Comparison of ENCODE assay signal across 1 cellular context in the genomic region with DNA sequence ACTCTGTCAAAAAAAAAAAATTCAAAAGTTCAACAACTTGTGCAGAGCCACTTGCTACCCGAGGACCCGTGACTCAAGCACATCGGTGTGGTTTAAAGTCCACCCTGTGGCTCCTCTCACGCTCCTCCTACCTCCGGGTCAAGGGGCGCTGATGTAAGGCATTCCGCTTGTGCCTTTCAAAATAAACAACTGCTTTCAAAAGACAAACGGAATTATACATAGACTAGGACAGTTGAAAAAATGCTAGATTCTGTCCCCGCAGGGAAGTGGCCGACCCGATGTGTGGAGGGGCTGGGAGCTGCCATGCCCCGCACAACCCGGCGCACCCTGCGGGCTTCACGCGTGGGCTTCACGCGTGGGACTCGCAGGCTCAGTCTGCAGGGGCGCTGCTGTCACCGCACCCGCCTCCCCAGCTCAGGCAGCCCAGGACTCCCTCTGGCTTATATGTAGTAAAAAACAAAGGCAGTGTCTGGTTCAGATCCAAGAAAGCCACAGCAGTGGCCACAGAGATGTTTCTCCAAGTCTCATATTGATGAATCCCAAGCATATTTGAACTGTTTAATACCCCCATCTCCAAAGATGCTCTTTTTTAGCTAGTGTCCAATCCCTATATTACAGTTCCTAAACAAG.
TF ChIP-seq lines count a peak whose summit lies in the region.

No MANE protein-coding gene starts in this region.

TF ChIP-seq in HepG2, 621 proteins besides CTCF, POLR2A, EP300 and RAD21 (continued from another document and continues in another):
- TF ChIP-seq PAXIP1 (CRISPR knock-in tag; conservative IDR thresholded peaks at IDR 0.05): peak; percentile 87
- TF ChIP-seq RARA (CRISPR knock-in tag; IDR thresholded peaks at IDR 0.05): peak; percentile 88
- no peak for TF ChIP-seq ZFP62 (CRISPR knock-in tag; IDR thresholded peaks at IDR 0.05)
- TF ChIP-seq YEATS4 (CRISPR knock-in tag; IDR thresholded peaks at IDR 0.05; ENCODE audit: borderline replicate concordance): no peak; the same call in 1 of the 2 replicates
- TF ChIP-seq, protein P1, sequence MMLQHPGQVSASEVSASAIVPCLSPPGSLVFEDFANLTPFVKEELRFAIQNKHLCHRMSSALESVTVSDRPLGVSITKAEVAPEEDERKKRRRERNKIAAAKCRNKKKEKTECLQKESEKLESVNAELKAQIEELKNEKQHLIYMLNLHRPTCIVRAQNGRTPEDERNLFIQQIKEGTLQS (CRISPR knock-in tag; IDR thresholded peaks at IDR 0.05): 0 out of 2 replicates have a peak, but pooled peaks have one; percentile 32
- TF ChIP-seq, protein P2, sequence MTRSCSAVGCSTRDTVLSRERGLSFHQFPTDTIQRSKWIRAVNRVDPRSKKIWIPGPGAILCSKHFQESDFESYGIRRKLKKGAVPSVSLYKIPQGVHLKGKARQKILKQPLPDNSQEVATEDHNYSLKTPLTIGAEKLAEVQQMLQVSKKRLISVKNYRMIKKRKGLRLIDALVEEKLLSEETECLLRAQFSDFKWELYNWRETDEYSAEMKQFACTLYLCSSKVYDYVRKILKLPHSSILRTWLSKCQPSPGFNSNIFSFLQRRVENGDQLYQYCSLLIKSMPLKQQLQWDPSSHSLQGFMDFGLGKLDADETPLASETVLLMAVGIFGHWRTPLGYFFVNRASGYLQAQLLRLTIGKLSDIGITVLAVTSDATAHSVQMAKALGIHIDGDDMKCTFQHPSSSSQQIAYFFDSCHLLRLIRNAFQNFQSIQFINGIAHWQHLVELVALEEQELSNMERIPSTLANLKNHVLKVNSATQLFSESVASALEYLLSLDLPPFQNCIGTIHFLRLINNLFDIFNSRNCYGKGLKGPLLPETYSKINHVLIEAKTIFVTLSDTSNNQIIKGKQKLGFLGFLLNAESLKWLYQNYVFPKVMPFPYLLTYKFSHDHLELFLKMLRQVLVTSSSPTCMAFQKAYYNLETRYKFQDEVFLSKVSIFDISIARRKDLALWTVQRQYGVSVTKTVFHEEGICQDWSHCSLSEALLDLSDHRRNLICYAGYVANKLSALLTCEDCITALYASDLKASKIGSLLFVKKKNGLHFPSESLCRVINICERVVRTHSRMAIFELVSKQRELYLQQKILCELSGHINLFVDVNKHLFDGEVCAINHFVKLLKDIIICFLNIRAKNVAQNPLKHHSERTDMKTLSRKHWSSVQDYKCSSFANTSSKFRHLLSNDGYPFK (CRISPR knock-in tag; IDR thresholded peaks at IDR 0.05; ENCODE audit: borderline replicate concordance): no peak
- TF ChIP-seq ZNF749 (CRISPR knock-in tag; IDR thresholded peaks at IDR 0.05; ENCODE audit: borderline replicate concordance): no peak; the same call in 1 of the 2 replicates
- TF ChIP-seq KAT7 (CRISPR knock-in tag; IDR thresholded peaks at IDR 0.05; ENCODE audit: borderline replicate concordance): no peak
- TF ChIP-seq, protein P3, sequence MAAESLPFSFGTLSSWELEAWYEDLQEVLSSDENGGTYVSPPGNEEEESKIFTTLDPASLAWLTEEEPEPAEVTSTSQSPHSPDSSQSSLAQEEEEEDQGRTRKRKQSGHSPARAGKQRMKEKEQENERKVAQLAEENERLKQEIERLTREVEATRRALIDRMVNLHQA (CRISPR knock-in tag; IDR thresholded peaks at IDR 0.05): no peak
- 0 out of 2 replicates have a peak, but pooled peaks have one; percentile 26 for TF ChIP-seq ARNTL (CRISPR knock-in tag; IDR thresholded peaks at IDR 0.05)
- no peak for TF ChIP-seq ETS1 (CRISPR knock-in tag; IDR thresholded peaks at IDR 0.05)
- no peak for TF ChIP-seq ATF5 (CRISPR knock-in tag; IDR thresholded peaks at IDR 0.05; ENCODE audit: low read depth)
- no peak for TF ChIP-seq ZNF207 (IDR thresholded peaks at IDR 0.05; ENCODE audit: borderline replicate concordance)
- TF ChIP-seq, protein P4, sequence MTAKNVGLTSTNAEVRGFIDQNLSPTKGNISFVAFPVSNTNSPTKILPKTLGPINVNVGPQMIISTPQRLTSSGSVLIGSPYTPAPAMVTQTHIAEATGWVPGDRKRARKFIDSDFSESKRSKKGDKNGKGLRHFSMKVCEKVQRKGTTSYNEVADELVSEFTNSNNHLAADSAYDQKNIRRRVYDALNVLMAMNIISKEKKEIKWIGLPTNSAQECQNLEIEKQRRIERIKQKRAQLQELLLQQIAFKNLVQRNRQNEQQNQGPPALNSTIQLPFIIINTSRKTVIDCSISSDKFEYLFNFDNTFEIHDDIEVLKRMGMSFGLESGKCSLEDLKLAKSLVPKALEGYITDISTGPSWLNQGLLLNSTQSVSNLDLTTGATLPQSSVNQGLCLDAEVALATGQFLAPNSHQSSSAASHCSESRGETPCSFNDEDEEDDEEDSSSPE (CRISPR knock-in tag; IDR thresholded peaks at IDR 0.05): no peak
- TF ChIP-seq GFI1 (CRISPR knock-in tag; IDR thresholded peaks at IDR 0.05; ENCODE audit: borderline replicate concordance): no peak
- no peak for TF ChIP-seq JARID2 (CRISPR knock-in tag; IDR thresholded peaks at IDR 0.05; ENCODE audit: insufficient replicate concordance)
- peak; percentile 74 for TF ChIP-seq GATAD2A (CRISPR knock-in tag; IDR thresholded peaks at IDR 0.05)
- no peak for TF ChIP-seq THYN1 (CRISPR knock-in tag; IDR thresholded peaks at IDR 0.05; ENCODE audit: borderline replicate concordance, low read depth)
- TF ChIP-seq ZNF335 (CRISPR knock-in tag; IDR thresholded peaks at IDR 0.05): no peak
- TF ChIP-seq ZNF121 (CRISPR knock-in tag; IDR thresholded peaks at IDR 0.05): no peak
- TF ChIP-seq, protein P5, sequence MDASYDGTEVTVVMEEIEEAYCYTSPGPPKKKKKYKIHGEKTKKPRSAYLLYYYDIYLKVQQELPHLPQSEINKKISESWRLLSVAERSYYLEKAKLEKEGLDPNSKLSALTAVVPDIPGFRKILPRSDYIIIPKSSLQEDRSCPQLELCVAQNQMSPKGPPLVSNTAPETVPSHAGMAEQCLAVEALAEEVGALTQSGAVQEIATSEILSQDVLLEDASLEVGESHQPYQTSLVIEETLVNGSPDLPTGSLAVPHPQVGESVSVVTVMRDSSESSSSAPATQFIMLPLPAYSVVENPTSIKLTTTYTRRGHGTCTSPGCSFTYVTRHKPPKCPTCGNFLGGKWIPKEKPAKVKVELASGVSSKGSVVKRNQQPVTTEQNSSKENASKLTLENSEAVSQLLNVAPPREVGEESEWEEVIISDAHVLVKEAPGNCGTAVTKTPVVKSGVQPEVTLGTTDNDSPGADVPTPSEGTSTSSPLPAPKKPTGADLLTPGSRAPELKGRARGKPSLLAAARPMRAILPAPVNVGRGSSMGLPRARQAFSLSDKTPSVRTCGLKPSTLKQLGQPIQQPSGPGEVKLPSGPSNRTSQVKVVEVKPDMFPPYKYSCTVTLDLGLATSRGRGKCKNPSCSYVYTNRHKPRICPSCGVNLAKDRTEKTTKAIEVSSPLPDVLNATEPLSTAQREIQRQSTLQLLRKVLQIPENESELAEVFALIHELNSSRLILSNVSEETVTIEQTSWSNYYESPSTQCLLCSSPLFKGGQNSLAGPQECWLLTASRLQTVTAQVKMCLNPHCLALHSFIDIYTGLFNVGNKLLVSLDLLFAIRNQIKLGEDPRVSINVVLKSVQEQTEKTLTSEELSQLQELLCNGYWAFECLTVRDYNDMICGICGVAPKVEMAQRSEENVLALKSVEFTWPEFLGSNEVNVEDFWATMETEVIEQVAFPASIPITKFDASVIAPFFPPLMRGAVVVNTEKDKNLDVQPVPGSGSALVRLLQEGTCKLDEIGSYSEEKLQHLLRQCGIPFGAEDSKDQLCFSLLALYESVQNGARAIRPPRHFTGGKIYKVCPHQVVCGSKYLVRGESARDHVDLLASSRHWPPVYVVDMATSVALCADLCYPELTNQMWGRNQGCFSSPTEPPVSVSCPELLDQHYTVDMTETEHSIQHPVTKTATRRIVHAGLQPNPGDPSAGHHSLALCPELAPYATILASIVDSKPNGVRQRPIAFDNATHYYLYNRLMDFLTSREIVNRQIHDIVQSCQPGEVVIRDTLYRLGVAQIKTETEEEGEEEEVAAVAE (CRISPR knock-in tag; IDR thresholded peaks at IDR 0.05; ENCODE audit: borderline replicate concordance): no peak
- TF ChIP-seq SNRNP70 (IDR thresholded peaks at IDR 0.05; ENCODE audit: low read depth, low read length): no peak
- no peak for TF ChIP-seq NFE2 (CRISPR knock-in tag; IDR thresholded peaks at IDR 0.05)
- TF ChIP-seq PHF5A (CRISPR knock-in tag; IDR thresholded peaks at IDR 0.05; ENCODE audit: low read depth, unreplicated experiment): no peak
- TF ChIP-seq REPIN1 (CRISPR knock-in tag; IDR thresholded peaks at IDR 0.05; ENCODE audit: borderline replicate concordance, low read depth): no peak
- TF ChIP-seq AGO2 (optimal IDR thresholded peaks at IDR 0.05; ENCODE audit: low read depth, low read length): no peak
- no peak for TF ChIP-seq ZBTB42 (CRISPR knock-in tag; IDR thresholded peaks at IDR 0.05)
- TF ChIP-seq ZNF740 (CRISPR knock-in tag; IDR thresholded peaks at IDR 0.05): no peak
- TF ChIP-seq PBX2 (CRISPR knock-in tag; IDR thresholded peaks at IDR 0.05): no peak
- no peak for TF ChIP-seq ZNF549 (CRISPR knock-in tag; IDR thresholded peaks at IDR 0.05)
- TF ChIP-seq KLF11 (CRISPR knock-in tag; IDR thresholded peaks at IDR 0.05): no peak
- TF ChIP-seq, protein P6, sequence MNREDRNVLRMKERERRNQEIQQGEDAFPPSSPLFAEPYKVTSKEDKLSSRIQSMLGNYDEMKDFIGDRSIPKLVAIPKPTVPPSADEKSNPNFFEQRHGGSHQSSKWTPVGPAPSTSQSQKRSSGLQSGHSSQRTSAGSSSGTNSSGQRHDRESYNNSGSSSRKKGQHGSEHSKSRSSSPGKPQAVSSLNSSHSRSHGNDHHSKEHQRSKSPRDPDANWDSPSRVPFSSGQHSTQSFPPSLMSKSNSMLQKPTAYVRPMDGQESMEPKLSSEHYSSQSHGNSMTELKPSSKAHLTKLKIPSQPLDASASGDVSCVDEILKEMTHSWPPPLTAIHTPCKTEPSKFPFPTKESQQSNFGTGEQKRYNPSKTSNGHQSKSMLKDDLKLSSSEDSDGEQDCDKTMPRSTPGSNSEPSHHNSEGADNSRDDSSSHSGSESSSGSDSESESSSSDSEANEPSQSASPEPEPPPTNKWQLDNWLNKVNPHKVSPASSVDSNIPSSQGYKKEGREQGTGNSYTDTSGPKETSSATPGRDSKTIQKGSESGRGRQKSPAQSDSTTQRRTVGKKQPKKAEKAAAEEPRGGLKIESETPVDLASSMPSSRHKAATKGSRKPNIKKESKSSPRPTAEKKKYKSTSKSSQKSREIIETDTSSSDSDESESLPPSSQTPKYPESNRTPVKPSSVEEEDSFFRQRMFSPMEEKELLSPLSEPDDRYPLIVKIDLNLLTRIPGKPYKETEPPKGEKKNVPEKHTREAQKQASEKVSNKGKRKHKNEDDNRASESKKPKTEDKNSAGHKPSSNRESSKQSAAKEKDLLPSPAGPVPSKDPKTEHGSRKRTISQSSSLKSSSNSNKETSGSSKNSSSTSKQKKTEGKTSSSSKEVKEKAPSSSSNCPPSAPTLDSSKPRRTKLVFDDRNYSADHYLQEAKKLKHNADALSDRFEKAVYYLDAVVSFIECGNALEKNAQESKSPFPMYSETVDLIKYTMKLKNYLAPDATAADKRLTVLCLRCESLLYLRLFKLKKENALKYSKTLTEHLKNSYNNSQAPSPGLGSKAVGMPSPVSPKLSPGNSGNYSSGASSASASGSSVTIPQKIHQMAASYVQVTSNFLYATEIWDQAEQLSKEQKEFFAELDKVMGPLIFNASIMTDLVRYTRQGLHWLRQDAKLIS (CRISPR knock-in tag; IDR thresholded peaks at IDR 0.05): no peak
- no peak for TF ChIP-seq KLF13 (CRISPR knock-in tag; IDR thresholded peaks at IDR 0.05)
- TF ChIP-seq CEBPB (IDR thresholded peaks at IDR 0.05; ENCODE audit: borderline replicate concordance, low read depth, low read length): no peak
- no peak for TF ChIP-seq FOXA1 (IDR thresholded peaks at IDR 0.05)
- TF ChIP-seq FOXA1 (CRISPR knock-in tag; IDR thresholded peaks at IDR 0.05): peak; percentile 76
- no peak for TF ChIP-seq NFIB (CRISPR knock-in tag; IDR thresholded peaks at IDR 0.05; ENCODE audit: borderline replicate concordance)
